8 cellular contexts compared by ENCODE assay signal in genomic region chr4:154618708-154619315, GRCh38. TPM values are rescaled to one million over a fixed set of nuclear protein-coding genes. Genes with fewer than 3 reads are reported as not detected.
DNase-seq lines count a peak whose midpoint lies in the region; ATAC-seq and TF ChIP-seq lines count a peak whose summit lies in the region.

No MANE protein-coding gene starts in this region.

- H3K4me1 ChIP-seq in HEK293 (ENCODE audit: control insufficient read depth, insufficient read depth, low read length) (no peaks in the 10 kb centered on the region), Loucy (ENCODE audit: insufficient read depth, low read length, poor library complexity, severe bottlenecking) (no peaks in the 10 kb centered on the region), liver (ENCODE audit: control insufficient read depth in 4 of 4, insufficient read depth in 4 of 4, low read length in 3 of 4) (peaks cover 6 to 45% (median 44%) of the 10 kb centered on the region in 4 donors)

- H3K9me3 Mint-ChIP-seq in stimulated activated memory B cell treated with anti-CD40 and anti-IgM and Interleukin-4, amounts not matched to agents 10 μg/mL and 1 μg/mL and 100 μg/mL, for 72 hours = no peaks in the 10 kb centered on the region

- 0 out of 2 replicates have a peak overlapping the region, but pooled peaks have one; percentile 38 for H2AFZ ChIP-seq in Loucy (ENCODE audit: low read length)

- TF ChIP-seq RAD21 in liver (IDR thresholded peaks at IDR 0.05) = peak; percentile 91

- CTCF ChIA-PET in HEK293 (lab: Yijun Ruan, JAX) = interaction anchor here (0.7 to 20.9 kb wide), 17 partner anchors 9 to 832 kb away, joined by 3 to 429 read pairs (median 3); partner anchors contain the start of genes FGB and PLRG1

- POLR2A ChIA-PET in HEK293 (lab: Yijun Ruan, JAX) = interaction anchor here (0.9 to 1.0 kb wide), 2 partner anchors 60 to 69 kb away, joined by 3 read pairs; partner anchors contain the start of gene PLRG1

- DNase-seq in activated gamma-delta T cell treated with Interleukin-2 at 50 U/mL for 16 hours (peak; percentile 14), activated gamma-delta T cell (lab: John Stamatoyannopoulos, UW) (no peak), cerebellar cortex (ENCODE audit: low spot score) (peak; percentile 51)

- ATAC-seq in stimulated activated memory B cell treated with anti-CD40 and anti-IgM and Interleukin-4, amounts not matched to agents 10 μg/mL and 1 μg/mL and 100 μg/mL, for 72 hours = peak; percentile 76

- 23% methylated on average over 4 of the region's 4 CpGs for WGBS in liver

- peaks cover 11% of the 10 kb centered on the region for H3K4me1 Mint-ChIP-seq in stimulated activated memory B cell treated with anti-CD40 and anti-IgM and Interleukin-4, amounts not matched to agents 10 μg/mL and 1 μg/mL and 100 μg/mL, for 72 hours

- H3K4me3 Mint-ChIP-seq in stimulated activated memory B cell treated with anti-CD40 and anti-IgM and Interleukin-4, amounts not matched to agents 10 μg/mL and 1 μg/mL and 100 μg/mL, for 72 hours = no peak overlapping the region

- no peak for TF ChIP-seq CTCF in HEK293 (tag by site-specific recombination; IDR thresholded peaks at IDR 0.05)
- TF ChIP-seq CTCF in Loucy (conservative IDR thresholded peaks at IDR 0.05; ENCODE audit: low read length) = peak; percentile 84
- peak; percentile 90 for TF ChIP-seq CTCF in VCaP (conservative IDR thresholded peaks at IDR 0.05)
- TF ChIP-seq CTCF in liver (IDR thresholded peaks at IDR 0.05; ENCODE audit: low read depth, low read length, missing input control) = peak; percentile 79

- no peak overlapping the region for H3K27ac ChIP-seq in HEK293 (ENCODE audit: extremely low read depth, low read depth, low read length)
- H3K27ac ChIP-seq in VCaP = no peak overlapping the region
- H3K27ac ChIP-seq in liver (ENCODE audit: low read depth in 1 of 2, low read length in 2 of 2) = peak overlapping the region; percentile 74 to 89

- H3K4me3 ChIP-seq in HEK293 (ENCODE audit: low read depth, low read length) = no peak overlapping the region
- no peak overlapping the region for H3K4me3 ChIP-seq in Loucy (ENCODE audit: low read length, poor library complexity, severe bottlenecking)
- peak overlapping the region in 2 of 3 donors; percentile 35 to 49 for H3K4me3 ChIP-seq in liver (ENCODE audit: low read depth in 1 of 3, low read length in 3 of 3)

- no peak overlapping the region for H3K27ac Mint-ChIP-seq in stimulated activated memory B cell treated with anti-CD40 and anti-IgM and Interleukin-4, amounts not matched to agents 10 μg/mL and 1 μg/mL and 100 μg/mL, for 72 hours

- no peaks in the 10 kb centered on the region for H3F3A ChIP-seq in Loucy (ENCODE audit: low read depth)

- H3K79me2 ChIP-seq in Loucy (ENCODE audit: insufficient read depth, low read length) = no peaks in the 10 kb centered on the region

- no peaks in the 10 kb centered on the region for H4K20me1 ChIP-seq in Loucy (ENCODE audit: insufficient read depth, low read length, poor library complexity, severe bottlenecking)

- H3K36me3 ChIP-seq in HEK293 (ENCODE audit: control insufficient read depth in 2 of 2, insufficient read depth in 1 of 2, low read length in 2 of 2) (no peaks in the 10 kb centered on the region), Loucy (ENCODE audit: insufficient read depth, low read length) (no peaks in the 10 kb centered on the region), liver (ENCODE audit: control insufficient read depth in 4 of 4, insufficient read depth in 3 of 4, low read depth in 1 of 4, low read length in 3 of 4) (no peaks in the 10 kb centered on the region)

- H3K36me3 Mint-ChIP-seq in stimulated activated memory B cell treated with anti-CD40 and anti-IgM and Interleukin-4, amounts not matched to agents 10 μg/mL and 1 μg/mL and 100 μg/mL, for 72 hours = no peaks in the 10 kb centered on the region

- H3K4me2 ChIP-seq in Loucy (ENCODE audit: low read depth, low read length, poor library complexity, severe bottlenecking) = no peak overlapping the region

- H3K27me3 ChIP-seq in Loucy (ENCODE audit: insufficient read depth, low read length, poor library complexity, severe bottlenecking) = peaks cover 5% of the 10 kb centered on the region
- H3K27me3 ChIP-seq in liver (ENCODE audit: control insufficient read depth in 4 of 4, insufficient read depth in 4 of 4, low read length in 3 of 4) = no peaks in the 10 kb centered on the region

- H3K27me3 Mint-ChIP-seq in stimulated activated memory B cell treated with anti-CD40 and anti-IgM and Interleukin-4, amounts not matched to agents 10 μg/mL and 1 μg/mL and 100 μg/mL, for 72 hours = no peaks in the 10 kb centered on the region

- H3K9ac ChIP-seq in Loucy (ENCODE audit: low read depth, low read length, poor library complexity, severe bottlenecking) (no peak overlapping the region), liver (ENCODE audit: low read depth in 1 of 2, low read length in 2 of 2) (peak overlapping the region; percentile 42 to 82)

- no peaks in the 10 kb centered on the region for H3K9me2 ChIP-seq in Loucy (replicated peaks; ENCODE audit: low read depth, low read length)

- no peaks in the 10 kb centered on the region for H3K9me3 ChIP-seq in HEK293 (ENCODE audit: control insufficient read depth, insufficient read depth, low read depth, low read length)
- no peaks in the 10 kb centered on the region for H3K9me3 ChIP-seq in Loucy (ENCODE audit: insufficient read depth, low read depth, low read length)
- no peaks in the 10 kb centered on the region for H3K9me3 ChIP-seq in liver (ENCODE audit: control insufficient read depth in 4 of 4, low read length in 3 of 4)

TF ChIP-seq in HEK293, 187 proteins besides CTCF, POLR2A, EP300 and RAD21:
- TF ChIP-seq ZNF701 (tag by site-specific recombination; IDR thresholded peaks at IDR 0.05) (no peak), ZNF654 (tag by site-specific recombination; IDR thresholded peaks at IDR 0.05; ENCODE audit: low read depth) (peak; percentile 51)

TF ChIP-seq in liver, 16 proteins besides CTCF, POLR2A, EP300 and RAD21:
- TF ChIP-seq NR2F2 (IDR thresholded peaks at IDR 0.05) (no peak), HNF4A (conservative IDR thresholded peaks at IDR 0.05) (peak in 1 of 2 donors; percentile 19), YY1 (IDR thresholded peaks at IDR 0.05) (peak; percentile 18)
- TF ChIP-seq, protein P1, sequence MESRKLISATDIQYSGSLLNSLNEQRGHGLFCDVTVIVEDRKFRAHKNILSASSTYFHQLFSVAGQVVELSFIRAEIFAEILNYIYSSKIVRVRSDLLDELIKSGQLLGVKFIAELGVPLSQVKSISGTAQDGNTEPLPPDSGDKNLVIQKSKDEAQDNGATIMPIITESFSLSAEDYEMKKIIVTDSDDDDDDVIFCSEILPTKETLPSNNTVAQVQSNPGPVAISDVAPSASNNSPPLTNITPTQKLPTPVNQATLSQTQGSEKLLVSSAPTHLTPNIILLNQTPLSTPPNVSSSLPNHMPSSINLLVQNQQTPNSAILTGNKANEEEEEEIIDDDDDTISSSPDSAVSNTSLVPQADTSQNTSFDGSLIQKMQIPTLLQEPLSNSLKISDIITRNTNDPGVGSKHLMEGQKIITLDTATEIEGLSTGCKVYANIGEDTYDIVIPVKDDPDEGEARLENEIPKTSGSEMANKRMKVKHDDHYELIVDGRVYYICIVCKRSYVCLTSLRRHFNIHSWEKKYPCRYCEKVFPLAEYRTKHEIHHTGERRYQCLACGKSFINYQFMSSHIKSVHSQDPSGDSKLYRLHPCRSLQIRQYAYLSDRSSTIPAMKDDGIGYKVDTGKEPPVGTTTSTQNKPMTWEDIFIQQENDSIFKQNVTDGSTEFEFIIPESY (IDR thresholded peaks at IDR 0.05) = no peak

RNA-seq across cellular contexts. Expression of gene FGG, which starts 6.4 kb away (rescaled TPM):
- over 10,000 TPM; 11,566 to 20,700 TPM for total RNA-seq in liver
- polyA plus RNA-seq in liver = over 10,000 TPM in 1 of 2 donors, 1,000 to 10,000 TPM in 1; 7,404 to 18,576 TPM

RNA-seq across cellular contexts. Expression of gene FGA, which starts 28.3 kb away (rescaled TPM):
- over 10,000 TPM; 12,179 to 25,210 TPM for total RNA-seq in liver
- over 10,000 TPM in 1 of 2 donors, 1,000 to 10,000 TPM in 1; 8,747 to 16,618 TPM for polyA plus RNA-seq in liver

RNA-seq across cellular contexts. Expression of gene FGB, which starts 56.0 kb away (rescaled TPM):
- total RNA-seq in liver = over 10,000 TPM; 11,744 to 21,431 TPM
- polyA plus RNA-seq in liver = over 10,000 TPM; 11,318 to 19,021 TPM

Comparison
In these comparisons a context has a peak if more than half of its experiments do, and no peak if none do; other contexts are left out.
1. H3K27ac ChIP-seq: peak in liver (2 of 2); none in HEK293 (single experiment) and VCaP (single experiment).
2. H3K4me3 ChIP-seq: peak in liver (2 of 3); none in HEK293 (single experiment) and Loucy (single experiment).